Comparison of ENCODE assay signal across 14 cellular contexts in genomic region chr13:39379667-39380655, GRCh38.
A peak's percentile ranks its signal among the peaks of the same experiment; 100 is the strongest.
DNase-seq lines count a peak whose midpoint lies in the region; ATAC-seq and TF ChIP-seq lines count a peak whose summit lies in the region.
"Had no signal": no experiment of that assay in that cellular context is flagged by ENCODE, and none has a peak within 500 bp of the region (broad histone marks: within the 10 kb centered on the region; RNA-seq: fewer than 3 reads in every experiment).

No MANE protein-coding gene starts in this region.

- H3K4me1 ChIP-seq in left lung: no peaks in the 10 kb centered on the region
- no peaks in the 10 kb centered on the region for H3K4me1 ChIP-seq in lower lobe of right lung

- H3K9me3 Mint-ChIP-seq in chondrocyte (ENCODE audit: low read depth) (no peaks in the 10 kb centered on the region), osteocyte (ENCODE audit: unreplicated experiment) (no peaks in the 10 kb centered on the region)
- H3K9me3 Mint-ChIP-seq: CD8-positive, alpha-beta T cell; HFFc6 had no signal

- intact Hi-C loops in left lung (cut with DNase I): no loop called here
- intact Hi-C loops in lower lobe of right lung (cut with DNase I): no loop called here

- peak; percentile 14 for DNase-seq in MG63
- DNase-seq in chondrocyte (ENCODE audit: low spot score): no peak
- no peak for DNase-seq in osteocyte (ENCODE audit: extremely low spot score, unreplicated experiment)
- no peak for DNase-seq in left lung
- no peak for DNase-seq in HCEC 1CT
- DNase-seq in lower lobe of right lung: no peak
- DNase-seq: CD8-positive, alpha-beta T cell; HFFc6; Karpas-422; NCI-H2029 treated with DMSO at 0.1 percent for 48 hours; NCI-H2227 treated with DMSO at 0.1 percent for 48 hours; NCI-H526 had no signal

- H3K36me3 Mint-ChIP-seq in chondrocyte (ENCODE audit: low read depth) (peaks cover 8% of the 10 kb centered on the region), osteocyte (ENCODE audit: unreplicated experiment) (peaks cover 23% of the 10 kb centered on the region)
- H3K36me3 Mint-ChIP-seq: CD8-positive, alpha-beta T cell had no signal

- no peak overlapping the region for H3K4me3 ChIP-seq in MG63
- no peak overlapping the region for H3K4me3 ChIP-seq in left lung
- no peak overlapping the region for H3K4me3 ChIP-seq in lower lobe of right lung

- peaks cover 3% of the 10 kb centered on the region; the same call in 1 of the 2 replicates for H3K36me3 ChIP-seq in MG63
- H3K36me3 ChIP-seq in left lung: no peaks in the 10 kb centered on the region
- H3K36me3 ChIP-seq in lower lobe of right lung: no peaks in the 10 kb centered on the region

- H3K27ac Mint-ChIP-seq in chondrocyte (ENCODE audit: unreplicated experiment) (peak overlapping the region; percentile 85), osteocyte (ENCODE audit: unreplicated experiment) (peak overlapping the region; percentile 57)
- H3K27ac Mint-ChIP-seq: CD8-positive, alpha-beta T cell; HFFc6 had no signal

- ATAC-seq in GM19023 (IDR thresholded peaks at IDR 0.05; ENCODE audit: unreplicated experiment) (peak; percentile 3), left lung (no peak), GM21390 (IDR thresholded peaks at IDR 0.05; ENCODE audit: unreplicated experiment) (no peak), lower lobe of right lung (no peak)
- ATAC-seq: CD8-positive, alpha-beta T cell had no signal

- H3K27me3 Mint-ChIP-seq in chondrocyte (ENCODE audit: low read depth) (no peaks in the 10 kb centered on the region), osteocyte (ENCODE audit: unreplicated experiment) (no peaks in the 10 kb centered on the region)

- H3K9me3 ChIP-seq in MG63 (no peaks in the 10 kb centered on the region), left lung (no peaks in the 10 kb centered on the region), lower lobe of right lung (no peaks in the 10 kb centered on the region)

- H3K27ac ChIP-seq in left lung: no peak overlapping the region
- H3K27ac ChIP-seq in lower lobe of right lung: no peak overlapping the region

- H3K4me1 Mint-ChIP-seq in chondrocyte (ENCODE audit: low read depth) (peaks cover 52% of the 10 kb centered on the region), osteocyte (ENCODE audit: unreplicated experiment) (peaks cover 40% of the 10 kb centered on the region)

- H3K27me3 ChIP-seq in MG63 (no peaks in the 10 kb centered on the region), left lung (no peaks in the 10 kb centered on the region), lower lobe of right lung (ENCODE audit: low read depth) (no peaks in the 10 kb centered on the region)

- no peak overlapping the region for H3K4me3 Mint-ChIP-seq in chondrocyte (ENCODE audit: unreplicated experiment)
- H3K4me3 Mint-ChIP-seq in osteocyte (ENCODE audit: unreplicated experiment): no peak overlapping the region
- H3K4me3 Mint-ChIP-seq: CD8-positive, alpha-beta T cell; HFFc6 had no signal

- TF ChIP-seq CTCF in chondrocyte (IDR thresholded peaks at IDR 0.05): peak; percentile 10
- TF ChIP-seq CTCF in osteocyte (IDR thresholded peaks at IDR 0.05): no peak
- no peak for TF ChIP-seq CTCF in left lung (IDR thresholded peaks at IDR 0.05)
- TF ChIP-seq CTCF in lower lobe of right lung (IDR thresholded peaks at IDR 0.05): no peak
